ENCODE assay signal across 32 cellular contexts in the genomic region with DNA sequence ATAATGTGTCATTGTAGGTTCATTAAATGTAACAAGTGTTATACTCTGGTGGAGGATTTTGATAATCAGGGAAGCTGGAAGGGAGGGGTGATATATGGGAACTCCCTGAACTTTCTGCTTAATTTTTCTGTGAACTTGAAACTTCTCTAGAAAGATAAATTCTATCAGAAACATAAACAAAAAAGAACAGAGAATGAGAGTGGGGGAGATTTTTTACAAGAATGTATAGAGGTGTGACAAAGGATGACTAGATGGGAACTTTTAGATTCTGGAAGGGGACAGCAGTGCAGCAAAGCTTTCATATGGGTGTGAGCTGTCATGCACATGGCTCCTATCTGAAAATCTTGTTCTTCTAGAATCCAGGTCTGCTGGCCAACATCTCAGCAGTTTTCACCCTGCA. TPM values are rescaled to one million over a fixed set of nuclear protein-coding genes. Genes with fewer than 3 reads are reported as not detected.
"Had no signal": no experiment of that assay in that cellular context is flagged by ENCODE, and none has a peak within 500 bp of the region (broad histone marks: within the 10 kb centered on the region; RNA-seq: fewer than 3 reads in every experiment).

A gene with protein sequence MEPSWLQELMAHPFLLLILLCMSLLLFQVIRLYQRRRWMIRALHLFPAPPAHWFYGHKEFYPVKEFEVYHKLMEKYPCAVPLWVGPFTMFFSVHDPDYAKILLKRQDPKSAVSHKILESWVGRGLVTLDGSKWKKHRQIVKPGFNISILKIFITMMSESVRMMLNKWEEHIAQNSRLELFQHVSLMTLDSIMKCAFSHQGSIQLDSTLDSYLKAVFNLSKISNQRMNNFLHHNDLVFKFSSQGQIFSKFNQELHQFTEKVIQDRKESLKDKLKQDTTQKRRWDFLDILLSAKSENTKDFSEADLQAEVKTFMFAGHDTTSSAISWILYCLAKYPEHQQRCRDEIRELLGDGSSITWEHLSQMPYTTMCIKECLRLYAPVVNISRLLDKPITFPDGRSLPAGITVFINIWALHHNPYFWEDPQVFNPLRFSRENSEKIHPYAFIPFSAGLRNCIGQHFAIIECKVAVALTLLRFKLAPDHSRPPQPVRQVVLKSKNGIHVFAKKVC (plus strand): TSS at position 301 of the 400 bp plus-strand sequence. CDS start 260 bp downstream, outside the sequence.

- H3K36me3 ChIP-seq: ascending aorta, WERI-Rb-1 had no signal

- DNase-seq: activated CD4-positive, alpha-beta memory T cell treated with anti-CD3 and anti-CD28 coated beads, Interleukin-2, amount 10 ng/mL, durations not matched to agents 7 days and 5 days; activated CD4-positive, alpha-beta T cell treated with anti-CD3 and anti-CD28 coated beads for 1 hour; activated CD4-positive, alpha-beta T cell treated with anti-CD3 and anti-CD28 coated beads for 36 hours; activated CD4-positive, alpha-beta T cell treated with anti-CD3 and anti-CD28 coated beads for 48 hours; activated CD4-positive, alpha-beta T cell treated with anti-CD3 and anti-CD28 coated beads, Interleukin-2, amount 10 ng/mL, durations not matched to agents 7 days and 5 days; activated CD4-positive, alpha-beta T cell treated with anti-CD3 and anti-CD28 coated beads, Interleukin-2, amount 50 U/mL, for 48 hours; activated CD4-positive, CD25-positive, alpha-beta regulatory T cell; activated CD8-positive, alpha-beta memory T cell treated with anti-CD3 and anti-CD28 coated beads for 24 hours; activated CD8-positive, alpha-beta memory T cell treated with anti-CD3 and anti-CD28 coated beads, Interleukin-2, amount 10 ng/mL, durations not matched to agents 7 days and 5 days; activated CD8-positive, alpha-beta memory T cell treated with anti-CD3 and anti-CD28 coated beads, Interleukin-2, amount 50 U/mL, for 48 hours; activated CD8-positive, alpha-beta T cell treated with anti-CD3 and anti-CD28 coated beads, Interleukin-2, amount 10 ng/mL, durations not matched to agents 7 days and 5 days; activated effector memory CD4-positive, alpha-beta T cell treated with Interleukin-2 at 50 U/mL for 16 hours; activated gamma-delta T cell; activated naive CD4-positive, alpha-beta T cell treated with anti-CD3 and anti-CD28 coated beads, Interleukin-2, amount 10 ng/mL, durations not matched to agents 7 days and 5 days; activated naive CD4-positive, alpha-beta T cell treated with Interleukin-2 at 50 U/mL for 16 hours; activated naive CD8-positive, alpha-beta T cell treated with anti-CD3 and anti-CD28 coated beads, Interleukin-2, amount 10 ng/mL, durations not matched to agents 7 days and 5 days; activated naive CD8-positive, alpha-beta T cell treated with anti-CD3 and anti-CD28 coated beads, Interleukin-2, amount 50 U/mL, for 24 hours; activated T-cell treated with anti-CD3 and anti-CD28 coated beads, Interleukin-2, amount 50 U/mL, for 24 hours; activated T-cell treated with anti-CD3 and anti-CD28 coated beads, Interleukin-2, amount 50 U/mL, for 48 hours; amygdala; anterior cingulate cortex; caudate nucleus; cerebellar nuclear complex; T-helper 1 cell; T-helper 2 cell; T-helper 9 cell; WERI-Rb-1 had no signal

- H3K4me3 ChIP-seq: ascending aorta had no signal

- H3K27me3 ChIP-seq: ascending aorta had no signal

- ATAC-seq: activated CD4-positive, alpha-beta T cell treated with anti-CD3 and anti-CD28 coated beads for 36 hours; activated CD4-positive, CD25-positive, alpha-beta regulatory T cell treated with anti-CD3 and anti-CD28 coated beads, Interleukin-2, amount 50 U/mL, for 24 hours; activated CD8-positive, alpha-beta memory T cell treated with anti-CD3 and anti-CD28 coated beads, Interleukin-2, amount 10 ng/mL, durations not matched to agents 7 days and 5 days; activated CD8-positive, alpha-beta T cell treated with anti-CD3 and anti-CD28 coated beads, Interleukin-2, amount 10 ng/mL, durations not matched to agents 7 days and 5 days; activated naive CD8-positive, alpha-beta T cell treated with anti-CD3 and anti-CD28 coated beads, Interleukin-2, amount 50 U/mL, for 24 hours; WTC11 had no signal

- H3K27ac ChIP-seq: ascending aorta, WERI-Rb-1 had no signal

- H3K4me1 ChIP-seq: ascending aorta had no signal

RNA-seq across cellular contexts. Expression of the gene that starts here (rescaled TPM):
- total RNA-seq: activated CD4-positive, alpha-beta memory T cell treated with anti-CD3 and anti-CD28 coated beads, Interleukin-2, amount 10 ng/mL, durations not matched to agents 7 days and 5 days; activated CD4-positive, alpha-beta T cell treated with anti-CD3 and anti-CD28 coated beads for 36 hours; activated CD4-positive, alpha-beta T cell treated with anti-CD3 and anti-CD28 coated beads, Interleukin-2, amount 10 ng/mL, durations not matched to agents 7 days and 5 days; activated CD8-positive, alpha-beta memory T cell treated with anti-CD3 and anti-CD28 coated beads, Interleukin-2, amount 10 ng/mL, durations not matched to agents 7 days and 5 days; activated CD8-positive, alpha-beta T cell treated with anti-CD3 and anti-CD28 coated beads, Interleukin-2, amount 10 ng/mL, durations not matched to agents 7 days and 5 days; activated naive CD8-positive, alpha-beta T cell treated with anti-CD3 and anti-CD28 coated beads, Interleukin-2, amount 10 ng/mL, durations not matched to agents 7 days and 5 days; activated T-helper 2 cell treated with anti-CD3 and anti-CD28 coated beads, Interferon-gamma antibody, Interleukin-2, Interleukin-4, amounts not matched to agents 10 μg/mL and 5 μg/mL and 100 μg/mL, durations not matched to agents 14 hours and 24 hours and 36 hours; chondrocyte; WTC11 had no signal
